In the genomic region with DNA sequence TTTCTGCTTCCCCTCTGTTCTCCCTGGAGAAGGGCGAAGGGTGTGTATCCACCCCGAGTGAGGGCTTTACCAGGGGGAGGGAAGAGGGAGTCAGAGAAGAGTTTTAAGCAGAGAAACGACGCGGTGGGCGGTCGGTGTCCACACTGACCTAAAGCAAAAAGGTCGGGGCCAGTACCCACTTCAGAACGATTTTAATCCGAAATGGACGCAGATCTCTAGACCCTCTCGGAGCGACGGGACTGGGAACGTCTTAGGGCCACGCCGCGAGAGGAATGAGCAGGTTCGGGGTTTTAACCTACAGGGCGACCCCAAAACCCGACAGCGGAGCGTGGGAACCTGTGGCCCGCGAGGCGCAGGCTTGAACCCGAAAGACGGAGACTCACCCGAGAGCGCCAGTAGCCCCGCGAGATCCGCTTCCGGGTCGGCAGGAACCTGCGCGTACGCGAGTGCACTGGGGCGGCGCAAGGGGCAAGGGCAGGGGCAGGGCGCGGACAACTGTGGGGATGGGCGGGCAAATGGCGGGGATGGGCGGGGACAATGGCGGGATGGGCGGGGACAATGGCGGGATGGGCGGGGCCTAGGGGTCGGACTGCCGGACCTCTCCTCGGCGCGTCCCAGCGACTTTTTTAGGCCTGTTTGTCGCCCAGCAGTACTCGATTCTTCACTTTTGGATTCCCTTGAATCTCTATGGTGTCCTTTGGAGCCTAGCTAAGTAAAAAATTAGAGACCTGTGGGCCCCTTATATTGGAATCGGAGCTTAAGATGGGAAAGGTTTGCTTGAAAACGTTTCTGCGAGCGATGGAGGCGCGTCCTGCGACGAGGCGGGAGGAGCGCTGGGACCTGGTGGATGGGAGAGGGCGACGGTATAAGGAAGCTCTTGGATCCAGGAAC, we compare ENCODE assay signal across 8 cellular contexts. TPM values are rescaled to one million over a fixed set of nuclear protein-coding genes. Genes with fewer than 3 reads are reported as not detected.
A peak's percentile ranks its signal among the peaks of the same experiment; 100 is the strongest.
DNase-seq lines count a peak whose midpoint lies in the region; ATAC-seq and TF ChIP-seq lines count a peak whose summit lies in the region.

Gene ZNF677, minus strand, starts transcription at position 423 of the 891 bp plus-strand sequence. CDS start 3,323 bp downstream, outside the sequence.

- peak; percentile 90 for DNase-seq in GM23338 (ENCODE audit: low spot score)
- DNase-seq in amygdala (lab: John Stamatoyannopoulos, UW): peak; percentile 46 to 97 (median 88)
- DNase-seq in left ventricle myocardium superior: peak; percentile 96
- peak; percentile 89 to 99 (median 94) for DNase-seq in posterior cingulate gyrus
- DNase-seq in thoracic aorta (ENCODE audit: low spot score): peak; percentile 48
- DNase-seq in DMS 273 treated with DMSO at 0.1 percent for 48 hours (lab: John Stamatoyannopoulos, UW): no peak

- H2AFZ ChIP-seq in GM23338: peak within 1 kb of the TSS; percentile 100

- H3K4me3 Mint-ChIP-seq in GM23338: peak within 1 kb of the TSS; percentile 85
- H3K4me3 Mint-ChIP-seq in T-helper 1 cell treated with Interleukin-12 subunit alpha and Interleukin-12 subunit beta and Interleukin-4 antibody, amounts not matched to agents 30 μg/mL and 1 μg/mL, for 36 hours: peak within 1 kb of the TSS; percentile 72

- H3K36me3 ChIP-seq in GM23338 (ENCODE audit: insufficient read depth) (peaks cover 29% of the 10 kb centered on the region), thoracic aorta (peaks cover 22% of the 10 kb centered on the region)

- TF ChIP-seq CTCF in GM23338 (conservative IDR thresholded peaks at IDR 0.05; ENCODE audit: low read depth in 2 of 2) (no peak), thoracic aorta (IDR thresholded peaks at IDR 0.05) (no peak)

- peak; percentile 99 for ATAC-seq in GM23338
- peak; percentile 100 for ATAC-seq in left ventricle myocardium superior
- ATAC-seq in thoracic aorta (ENCODE audit: insufficient number of reproducible peaks, low FRiP score, low read depth): peak; percentile 93
- no peak for ATAC-seq in HG03378 (IDR thresholded peaks at IDR 0.05; ENCODE audit: unreplicated experiment)

- H4K20me1 ChIP-seq in GM23338 (replicated peaks; ENCODE audit: insufficient read depth): no peaks in the 10 kb centered on the region

- H3K9me3 Mint-ChIP-seq in GM23338: peaks cover 52% of the 10 kb centered on the region
- H3K9me3 Mint-ChIP-seq in T-helper 1 cell treated with Interleukin-12 subunit alpha and Interleukin-12 subunit beta and Interleukin-4 antibody, amounts not matched to agents 30 μg/mL and 1 μg/mL, for 36 hours: peaks cover 62% of the 10 kb centered on the region

- intact Hi-C loops in left ventricle myocardium superior (cut with micrococcal nuclease): no loop called here
- intact Hi-C loops in posterior cingulate gyrus (cut with DNase I): no loop called here

- H3K27ac Mint-ChIP-seq in GM23338: peak within 1 kb of the TSS; percentile 85
- H3K27ac Mint-ChIP-seq in T-helper 1 cell treated with Interleukin-12 subunit alpha and Interleukin-12 subunit beta and Interleukin-4 antibody, amounts not matched to agents 30 μg/mL and 1 μg/mL, for 36 hours: no peak within 1 kb of the TSS

- H3K27ac ChIP-seq in GM23338 (ENCODE audit: low read depth) (peak within 1 kb of the TSS; percentile 20; the same call in 1 of the 2 replicates), thoracic aorta (peak within 1 kb of the TSS; percentile 78 to 81)

- H3K4me2 ChIP-seq in GM23338: peak within 1 kb of the TSS; percentile 98

- peaks cover 15% of the 10 kb centered on the region for H3K9me3 ChIP-seq in thoracic aorta

- H3K79me2 ChIP-seq in GM23338 (replicated peaks; ENCODE audit: insufficient read depth): peaks cover 15% of the 10 kb centered on the region

- H3K27me3 ChIP-seq in GM23338 (ENCODE audit: insufficient read depth): no peaks in the 10 kb centered on the region
- no peaks in the 10 kb centered on the region for H3K27me3 ChIP-seq in thoracic aorta (replicated peaks; ENCODE audit: insufficient read depth)

- H3K4me1 ChIP-seq in GM23338 (ENCODE audit: insufficient read depth) (peaks cover 11% of the 10 kb centered on the region; the same call in 1 of the 2 replicates), thoracic aorta (ENCODE audit: control insufficient read depth in 1 of 2, low read depth in 2 of 2) (peaks cover 0 to 6% of the 10 kb centered on the region in 2 donors)

- peak within 1 kb of the TSS; percentile 75 for H3K4me3 ChIP-seq in GM23338
- peak within 1 kb of the TSS; percentile 98 for H3K4me3 ChIP-seq in thoracic aorta

- H3K27me3 Mint-ChIP-seq in GM23338 (ENCODE audit: insufficient read depth, low read depth, poor library complexity): peaks cover 2% of the 10 kb centered on the region
- H3K27me3 Mint-ChIP-seq in T-helper 1 cell treated with Interleukin-12 subunit alpha and Interleukin-12 subunit beta and Interleukin-4 antibody, amounts not matched to agents 30 μg/mL and 1 μg/mL, for 36 hours (ENCODE audit: low read depth): no peaks in the 10 kb centered on the region

- peaks cover 55% of the 10 kb centered on the region for H3K36me3 Mint-ChIP-seq in GM23338 (ENCODE audit: low read depth)
- H3K36me3 Mint-ChIP-seq in T-helper 1 cell treated with Interleukin-12 subunit alpha and Interleukin-12 subunit beta and Interleukin-4 antibody, amounts not matched to agents 30 μg/mL and 1 μg/mL, for 36 hours (ENCODE audit: low read depth): peaks cover 11% of the 10 kb centered on the region

- peaks cover 3% of the 10 kb centered on the region; the same call in 2 of the 3 replicates for H3K4me1 Mint-ChIP-seq in GM23338
- peaks cover 6% of the 10 kb centered on the region for H3K4me1 Mint-ChIP-seq in T-helper 1 cell treated with Interleukin-12 subunit alpha and Interleukin-12 subunit beta and Interleukin-4 antibody, amounts not matched to agents 30 μg/mL and 1 μg/mL, for 36 hours (ENCODE audit: low read depth)

- H3F3A ChIP-seq in GM23338 (replicated peaks; ENCODE audit: low read depth): no peaks in the 10 kb centered on the region

- H3K9me2 ChIP-seq in GM23338 (ENCODE audit: insufficient read depth): no peaks in the 10 kb centered on the region; the same call in 1 of the 2 replicates

TF ChIP-seq in GM23338, 12 proteins besides CTCF, POLR2A, EP300 and RAD21:
- TF ChIP-seq ZNF114 (CRISPR knock-in tag; IDR thresholded peaks at IDR 0.05) (no peak), ETS1 (IDR thresholded peaks at IDR 0.05) (peak; percentile 78; the same call in 1 of the 2 replicates), POLR2AphosphoS5 (IDR thresholded peaks at IDR 0.05; ENCODE audit: low read depth) (peak; percentile 86)

RNA-seq across cellular contexts. Expression of gene ZNF677, which starts in this region (rescaled TPM):
- 57.2 and 60.5 TPM in 2 replicates for total RNA-seq in GM23338 (2014; rRNA removed; shearing (Covaris generic))
- polyA plus RNA-seq in GM23338 (2016; fragmentation: Nextera tagmentation; extraction: Ambion mirVana): 68.1 and 74.8 TPM in 2 replicates
- total RNA-seq in left ventricle myocardium superior (22.9 TPM), thoracic aorta (10 to 100 TPM; 20.6 to 21.7 TPM)
